ENCODE assay signal across 18 cellular contexts in genomic region chr18:70453058-70453775, GRCh38.
DNase-seq lines count a peak whose midpoint lies in the region; ATAC-seq and TF ChIP-seq lines count a peak whose summit lies in the region.
"Had no signal": no experiment of that assay in that cellular context is flagged by ENCODE, and none has a peak within 500 bp of the region (broad histone marks: within the 10 kb centered on the region; RNA-seq: fewer than 3 reads in every experiment).

No MANE protein-coding gene starts in this region.

- peak overlapping the region; percentile 21 for H3K27ac Mint-ChIP-seq in neural progenitor cell
- H3K27ac Mint-ChIP-seq in glutamatergic neuron (ENCODE audit: unreplicated experiment) = no peak overlapping the region
- H3K27ac Mint-ChIP-seq: activated CD8-positive, alpha-beta T cell treated with anti-CD3 and anti-CD28 coated beads for 36 hours; activated naive CD4-positive, alpha-beta T cell treated with anti-CD3 and anti-CD28 coated beads, Interleukin-2, amount 10 ng/mL, durations not matched to agents 7 days and 5 days; activated T-cell treated with anti-CD3 and anti-CD28 coated beads, Interleukin-2, amount 50 U/mL, for 24 hours had no signal

- H3K9me3 ChIP-seq in neural progenitor cell (ENCODE audit: low read depth) = no peaks in the 10 kb centered on the region
- H3K9me3 ChIP-seq in BE2C = no peaks in the 10 kb centered on the region
- H3K9me3 ChIP-seq: mucosa of descending colon, spleen had no signal

- H4K20me1 ChIP-seq in neural progenitor cell (ENCODE audit: low read depth) = no peaks in the 10 kb centered on the region

- H3K4me3 ChIP-seq in neural progenitor cell (no peak overlapping the region), BE2C (ENCODE audit: low read depth, low read length) (no peak overlapping the region)
- H3K4me3 ChIP-seq: mucosa of descending colon, SK-N-MC, spleen had no signal

- H3K79me2 ChIP-seq in neural progenitor cell (ENCODE audit: low read depth) = no peaks in the 10 kb centered on the region

- peaks cover 19% of the 10 kb centered on the region for H3K4me1 Mint-ChIP-seq in neural progenitor cell
- H3K4me1 Mint-ChIP-seq in glutamatergic neuron (ENCODE audit: low read depth, unreplicated experiment) = peaks cover 6% of the 10 kb centered on the region
- H3K4me1 Mint-ChIP-seq: activated naive CD4-positive, alpha-beta T cell treated with anti-CD3 and anti-CD28 coated beads, Interleukin-2, amount 10 ng/mL, durations not matched to agents 7 days and 5 days had no signal

- no peak overlapping the region for H3K4me3 Mint-ChIP-seq in neural progenitor cell
- no peak overlapping the region for H3K4me3 Mint-ChIP-seq in glutamatergic neuron (ENCODE audit: unreplicated experiment)
- H3K4me3 Mint-ChIP-seq: activated CD8-positive, alpha-beta T cell treated with anti-CD3 and anti-CD28 coated beads for 36 hours; activated naive CD4-positive, alpha-beta T cell treated with anti-CD3 and anti-CD28 coated beads, Interleukin-2, amount 10 ng/mL, durations not matched to agents 7 days and 5 days; activated T-cell treated with anti-CD3 and anti-CD28 coated beads, Interleukin-2, amount 50 U/mL, for 24 hours had no signal

- DNase-seq in EH (ENCODE audit: low read depth) (peak; percentile 15), NOMO-1 (lab: John Stamatoyannopoulos, UW; ENCODE audit: unreplicated experiment in 2 of 2) (peak; percentile 28 to 70), cerebellum (ENCODE audit: low spot score) (peak; percentile 78), neural progenitor cell (ENCODE audit: low spot score) (no peak), glutamatergic neuron (no peak), BE2C (no peak)
- DNase-seq: activated CD8-positive, alpha-beta T cell treated with anti-CD3 and anti-CD28 coated beads for 36 hours; activated naive CD4-positive, alpha-beta T cell treated with anti-CD3 and anti-CD28 coated beads, Interleukin-2, amount 10 ng/mL, durations not matched to agents 7 days and 5 days; activated T-cell treated with anti-CD3 and anti-CD28 coated beads, Interleukin-2, amount 50 U/mL, for 24 hours; dermis blood vessel endothelial cell; DND-41; left colon; mucosa of descending colon; NCI-H1436; NCI-H774; spleen had no signal

- H3K9me3 Mint-ChIP-seq in neural progenitor cell (no peaks in the 10 kb centered on the region), glutamatergic neuron (ENCODE audit: unreplicated experiment) (peaks cover 1% of the 10 kb centered on the region)
- H3K9me3 Mint-ChIP-seq: activated CD8-positive, alpha-beta T cell treated with anti-CD3 and anti-CD28 coated beads for 36 hours; activated naive CD4-positive, alpha-beta T cell treated with anti-CD3 and anti-CD28 coated beads, Interleukin-2, amount 10 ng/mL, durations not matched to agents 7 days and 5 days; activated T-cell treated with anti-CD3 and anti-CD28 coated beads, Interleukin-2, amount 50 U/mL, for 24 hours had no signal

- peaks cover 6% of the 10 kb centered on the region for H3K27me3 Mint-ChIP-seq in neural progenitor cell (ENCODE audit: insufficient read depth, low read depth)
- no peaks in the 10 kb centered on the region for H3K27me3 Mint-ChIP-seq in glutamatergic neuron (ENCODE audit: unreplicated experiment)

- H3K27me3 ChIP-seq in neural progenitor cell (no peaks in the 10 kb centered on the region), BE2C (no peaks in the 10 kb centered on the region)
- H3K27me3 ChIP-seq: spleen had no signal

- no peak overlapping the region for H3K4me2 ChIP-seq in neural progenitor cell

- H3K36me3 Mint-ChIP-seq in neural progenitor cell (no peaks in the 10 kb centered on the region), glutamatergic neuron (ENCODE audit: unreplicated experiment) (no peaks in the 10 kb centered on the region)
- H3K36me3 Mint-ChIP-seq: activated naive CD4-positive, alpha-beta T cell treated with anti-CD3 and anti-CD28 coated beads, Interleukin-2, amount 10 ng/mL, durations not matched to agents 7 days and 5 days had no signal

- TF ChIP-seq CTCF in neural progenitor cell (IDR thresholded peaks at IDR 0.05) (no peak), glutamatergic neuron (IDR thresholded peaks at IDR 0.05; ENCODE audit: partially characterized antibody, unreplicated experiment) (no peak), BE2C (IDR thresholded peaks at IDR 0.05; ENCODE audit: low read depth, low read length) (no peak)

- no peaks in the 10 kb centered on the region for H3K36me3 ChIP-seq in neural progenitor cell
- no peaks in the 10 kb centered on the region for H3K36me3 ChIP-seq in BE2C
- H3K36me3 ChIP-seq: spleen had no signal

- H3K4me1 ChIP-seq in neural progenitor cell = no peaks in the 10 kb centered on the region
- H3K4me1 ChIP-seq in BE2C = no peaks in the 10 kb centered on the region
- H3K4me1 ChIP-seq: spleen had no signal

- no peak for ATAC-seq in GM18909 (IDR thresholded peaks at IDR 0.05; ENCODE audit: poor library complexity, unreplicated experiment)
- ATAC-seq: activated CD8-positive, alpha-beta T cell treated with anti-CD3 and anti-CD28 coated beads for 36 hours; left colon; mucosa of descending colon had no signal

- no peaks in the 10 kb centered on the region for H3F3A ChIP-seq in neural progenitor cell (ENCODE audit: low read depth)

- H3K9ac ChIP-seq in neural progenitor cell = no peak overlapping the region

- no peak overlapping the region for H3K27ac ChIP-seq in neural progenitor cell
- H3K27ac ChIP-seq: SK-N-MC, spleen had no signal

- peak overlapping the region; percentile 55 for H2AFZ ChIP-seq in neural progenitor cell (replicated peaks)

Comparison
In these comparisons a context has a peak if more than half of its experiments do, and no peak if none do; other contexts are left out.
1. DNase-seq: peak in EH (single experiment), NOMO-1 (2 of 2) and cerebellum (single experiment); none in neural progenitor cell (single experiment), glutamatergic neuron (single experiment) and BE2C (single experiment).